Comparison of ENCODE assay signal across 14 cellular contexts in the genomic region with DNA sequence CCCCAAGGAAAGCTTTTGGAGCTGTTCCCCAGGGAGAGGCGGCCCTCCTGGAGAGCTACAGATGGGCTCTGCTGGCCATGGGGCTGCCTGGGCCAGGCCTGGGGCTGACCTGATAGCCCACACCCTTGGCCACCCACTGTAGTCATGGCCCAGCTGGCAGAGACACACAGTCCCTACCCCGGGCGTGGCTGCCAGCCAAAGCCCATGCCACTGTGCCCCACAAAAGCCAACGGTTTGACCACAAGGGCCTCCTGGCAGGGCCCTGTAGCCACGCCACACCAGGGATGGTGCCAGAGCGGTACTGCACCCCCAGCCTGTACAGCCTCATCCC. TPM values are rescaled to one million over a fixed set of nuclear protein-coding genes. Genes with fewer than 3 reads are reported as not detected.
DNase-seq lines count a peak whose midpoint lies in the region; ATAC-seq and TF ChIP-seq lines count a peak whose summit lies in the region.
"Had no signal": no experiment of that assay in that cellular context is flagged by ENCODE, and none has a peak within 500 bp of the region (broad histone marks: within the 10 kb centered on the region; RNA-seq: fewer than 3 reads in every experiment).

No MANE protein-coding gene starts in this region.

- CTCF ChIA-PET in PC-9 (lab: Charles Lee) = interaction anchor here (0.6 to 1.0 kb wide), 3 partner anchors 12 to 266 kb away, joined by 3 read pairs; no protein-coding TSS in a partner anchor

- H3K4me3 ChIP-seq in BLaER1 = no peak overlapping the region
- no peak overlapping the region for H3K4me3 ChIP-seq in PC-9
- H3K4me3 ChIP-seq in heart right ventricle = no peak overlapping the region
- H3K4me3 ChIP-seq in rectal smooth muscle tissue (ENCODE audit: low read length) = no peak overlapping the region
- H3K4me3 ChIP-seq: K562 had no signal

- H3K36me3 ChIP-seq in BLaER1 (no peaks in the 10 kb centered on the region), PC-9 (ENCODE audit: low read depth) (no peaks in the 10 kb centered on the region), heart right ventricle (peaks cover 0 to 22% (median 0%) of the 10 kb centered on the region in 9 donors), rectal smooth muscle tissue (ENCODE audit: control insufficient read depth, insufficient read depth, low read length) (no peaks in the 10 kb centered on the region)

- no peak overlapping the region for H3K27ac ChIP-seq in BLaER1
- H3K27ac ChIP-seq in PC-9 = no peak overlapping the region
- H3K27ac ChIP-seq in heart right ventricle = peak overlapping the region in 7 of 10 donors; percentile 3 to 70 (median 43)
- peak overlapping the region; percentile 60 for H3K27ac ChIP-seq in rectal smooth muscle tissue (ENCODE audit: low read depth, low read length)

- DNase-seq in PC-9 (peak in 1 of 2 experiments; percentile 66), heart right ventricle (peak in 1 of 2 donors; percentile 24), SIG-M5 (lab: John Stamatoyannopoulos, UW) (no peak), DMS79 (lab: John Stamatoyannopoulos, UW) (no peak), mesenteric fat pad (ENCODE audit: low spot score) (no peak)
- DNase-seq: activated CD4-positive, alpha-beta T cell treated with anti-CD3 and anti-CD28 coated beads for 36 hours; activated CD8-positive, alpha-beta memory T cell treated with anti-CD3 and anti-CD28 coated beads, Interleukin-2, amount 50 U/mL, for 48 hours; naive B cell; stimulated activated CD4-positive, alpha-beta T cell treated with anti-CD3 and anti-CD28 coated beads, Interleukin-4, amount 100 ng/mL, for 4 hours had no signal

- intact Hi-C loops in PC-9 (cut with micrococcal nuclease; ENCODE audit: unreplicated experiment) = loop anchor here (1.0 to 5.0 kb wide), 2 partner anchors 28 to 37 kb away; partner anchors contain the start of gene TMEM250
- intact Hi-C loops in heart right ventricle (cut with DNase I) = no loop called here

- H3K79me2 ChIP-seq in PC-9 (ENCODE audit: low read depth) = 0 out of 2 replicates have a peak, but pooled peaks cover 4% of the 10 kb centered on the region

- H3K4me1 ChIP-seq in BLaER1 (peaks cover 56% of the 10 kb centered on the region), PC-9 (replicated peaks; ENCODE audit: insufficient read depth) (peaks cover 13% of the 10 kb centered on the region; the same call in 1 of the 2 replicates), heart right ventricle (peaks cover 27 to 62% (median 55%) of the 10 kb centered on the region in 9 donors), rectal smooth muscle tissue (ENCODE audit: control insufficient read depth, insufficient read depth, low read length) (peaks cover 39% of the 10 kb centered on the region)

- BruUV-seq in PC-9 (replicated peaks; lab: Mats Ljungman, UMichigan) = no TSS peak

- POLR2A ChIA-PET in PC-9 (lab: Charles Lee; ENCODE audit: unreplicated experiment) = interaction anchor here (0.6 kb wide), 1 partner anchor 19 kb away, joined by 9 read pairs; no protein-coding TSS in a partner anchor

- WGBS in heart right ventricle, 2 donors = 59 to 70% methylated on average over 6 of the region's 6 CpGs

- H3K27me3 ChIP-seq in BLaER1 (no peaks in the 10 kb centered on the region), PC-9 (ENCODE audit: insufficient read depth, low read depth) (no peaks in the 10 kb centered on the region), heart right ventricle (no peaks in the 10 kb centered on the region), rectal smooth muscle tissue (ENCODE audit: control insufficient read depth, insufficient read depth, low read length) (no peaks in the 10 kb centered on the region)

- H3F3A ChIP-seq in PC-9 (ENCODE audit: insufficient read depth, low read depth) = peaks cover 5% of the 10 kb centered on the region; the same call in 1 of the 2 replicates

- H3K9ac ChIP-seq in BLaER1 (no peak overlapping the region; the same call in 1 of the 2 replicates), rectal smooth muscle tissue (ENCODE audit: low read length) (no peak overlapping the region)

- TF ChIP-seq CTCF in PC-9 (conservative IDR thresholded peaks at IDR 0.05) = no peak
- no peak for TF ChIP-seq CTCF in heart right ventricle (IDR thresholded peaks at IDR 0.05)

- H3K9me2 ChIP-seq in PC-9 (ENCODE audit: insufficient read depth) = no peaks in the 10 kb centered on the region

- ATAC-seq in heart right ventricle (peak in 6 of 8 donors; percentile 8 to 40 (median 28)), HG02885 (IDR thresholded peaks at IDR 0.05; ENCODE audit: poor library complexity, unreplicated experiment) (no peak)
- ATAC-seq: activated CD4-positive, alpha-beta T cell treated with anti-CD3 and anti-CD28 coated beads for 36 hours; K562; stimulated activated memory B cell treated with anti-CD40 and anti-IgM and Interleukin-4, amounts not matched to agents 10 μg/mL and 1 μg/mL and 100 μg/mL, for 72 hours had no signal

- H4K20me1 ChIP-seq in BLaER1 (no peaks in the 10 kb centered on the region), PC-9 (ENCODE audit: insufficient read depth) (peaks cover 47% of the 10 kb centered on the region)

- no peak overlapping the region for H2AFZ ChIP-seq in PC-9

- H3K9me3 ChIP-seq in BLaER1 (no peaks in the 10 kb centered on the region), PC-9 (ENCODE audit: insufficient read depth, low read depth) (no peaks in the 10 kb centered on the region), heart right ventricle (no peaks in the 10 kb centered on the region)

- peak overlapping the region; percentile 51 for H3K4me2 ChIP-seq in BLaER1
- H3K4me2 ChIP-seq in PC-9 = peak overlapping the region; percentile 10; the same call in 1 of the 2 replicates

RNA-seq across cellular contexts. Expression of gene NACC2, which starts 15.2 kb away (rescaled TPM):
- total RNA-seq in PC-9 (2021) = 22.4 and 23.8 TPM in 2 replicates
- total RNA-seq in heart right ventricle = 10 to 100 TPM; 32.0 to 55.1 (median 41.1) TPM
- 10 to 100 TPM; 15.6 to 16.5 TPM for polyA plus RNA-seq in heart right ventricle
- total RNA-seq in mesenteric fat pad = 41.4 TPM

RNA-seq across cellular contexts. Expression of gene TMEM250, which starts 38.8 kb away (rescaled TPM):
- total RNA-seq in PC-9 (2021) (73.8 and 75.3 TPM in 2 replicates), heart right ventricle (10 to 100 TPM; 12.7 to 24.3 (median 15.4) TPM), mesenteric fat pad (30.2 TPM)
- polyA plus RNA-seq in heart right ventricle = 10 to 100 TPM in 1 of 2 donors, 1 to 10 TPM in 1; 9.7 to 26.4 TPM

Comparison
In these comparisons a context has a peak if more than half of its experiments do, and no peak if none do; other contexts are left out.
1. H3K27ac ChIP-seq: peak in heart right ventricle (7 of 10) and rectal smooth muscle tissue (single experiment); none in BLaER1 (single experiment) and PC-9 (single experiment).